In genomic region chr4:10983274-10983673, GRCh38 we compare ENCODE assay signal across 11 cellular contexts.
DNase-seq lines count a peak whose midpoint lies in the region; ATAC-seq and TF ChIP-seq lines count a peak whose summit lies in the region.
"Had no signal": no experiment of that assay in that cellular context is flagged by ENCODE, and none has a peak within 500 bp of the region (broad histone marks: within the 10 kb centered on the region; RNA-seq: fewer than 3 reads in every experiment).

No MANE protein-coding gene starts in this region.

- H3K9ac ChIP-seq in MM.1S (ENCODE audit: low read length), result peak overlapping the region; percentile 29

- peaks cover 0 to 3% (median 0%) of the 10 kb centered on the region in 6 donors for H3K9me3 Mint-ChIP-seq in immature natural killer cell
- H3K9me3 Mint-ChIP-seq: neural crest cell; T-helper 2 cell treated with Interferon-gamma antibody and Interleukin-4, amounts not matched to agents 5 μg/mL and 100 μg/mL, for 36 hours had no signal

- no peaks in the 10 kb centered on the region for H3K9me3 ChIP-seq in MM.1S (replicated peaks; ENCODE audit: insufficient read depth, low read length)
- no peaks in the 10 kb centered on the region for H3K9me3 ChIP-seq in lower lobe of right lung
- H3K9me3 ChIP-seq: testis had no signal

- H3K4me1 Mint-ChIP-seq in immature natural killer cell, result peaks cover 8 to 19% of the 10 kb centered on the region in 2 donors

- DNase-seq in MM.1S (peak; percentile 98), immature natural killer cell (peak in 2 of 3 donors; percentile 1 to 2), lower lobe of right lung (no peak)
- DNase-seq: activated effector memory CD4-positive, alpha-beta T cell treated with Interleukin-2 at 50 U/mL for 16 hours; testis had no signal

- H3K27me3 ChIP-seq in MM.1S (replicated peaks; ENCODE audit: insufficient read depth, low read length), result no peaks in the 10 kb centered on the region
- H3K27me3 ChIP-seq in lower lobe of right lung (ENCODE audit: low read depth), result no peaks in the 10 kb centered on the region
- H3K27me3 ChIP-seq: testis had no signal

- H2AFZ ChIP-seq in MM.1S (ENCODE audit: low read length), result peak overlapping the region; percentile 31

- H3K9me2 ChIP-seq in MM.1S (replicated peaks; ENCODE audit: insufficient read depth, low read length), result no peaks in the 10 kb centered on the region

- no peaks in the 10 kb centered on the region for H3K79me2 ChIP-seq in MM.1S (ENCODE audit: low read length)

- no peak overlapping the region for H3K27ac Mint-ChIP-seq in immature natural killer cell
- H3K27ac Mint-ChIP-seq: T-helper 2 cell treated with Interferon-gamma antibody and Interleukin-4, amounts not matched to agents 5 μg/mL and 100 μg/mL, for 36 hours had no signal

- TF ChIP-seq CTCF in MM.1S (IDR thresholded peaks at IDR 0.05; ENCODE audit: low read length) (peak; percentile 18; the same call in 1 of the 2 replicates), lower lobe of right lung (IDR thresholded peaks at IDR 0.05) (no peak)

- ATAC-seq in GM18502 (IDR thresholded peaks at IDR 0.05; ENCODE audit: poor library complexity, unreplicated experiment) (peak; percentile 81), GM21515 (IDR thresholded peaks at IDR 0.05; ENCODE audit: unreplicated experiment) (peak; percentile 68), GM19035 (IDR thresholded peaks at IDR 0.05; ENCODE audit: unreplicated experiment) (no peak), GM21825 (IDR thresholded peaks at IDR 0.05; ENCODE audit: unreplicated experiment) (no peak), lower lobe of right lung (no peak)

- H3K4me3 ChIP-seq in MM.1S (ENCODE audit: low read length) (no peak overlapping the region), lower lobe of right lung (no peak overlapping the region)
- H3K4me3 ChIP-seq: testis had no signal

- H3K4me3 Mint-ChIP-seq in immature natural killer cell, result no peak overlapping the region
- H3K4me3 Mint-ChIP-seq: neural crest cell; T-helper 2 cell treated with Interferon-gamma antibody and Interleukin-4, amounts not matched to agents 5 μg/mL and 100 μg/mL, for 36 hours had no signal

- peak overlapping the region; percentile 16 for H3K4me2 ChIP-seq in MM.1S (ENCODE audit: low read depth, low read length)

- peaks cover 13% of the 10 kb centered on the region for H3F3A ChIP-seq in MM.1S (ENCODE audit: insufficient read depth, low read length)

- H3K27me3 Mint-ChIP-seq in immature natural killer cell (ENCODE audit: low read depth in 3 of 3), result peaks cover 0 to 2% (median 1%) of the 10 kb centered on the region in 3 donors

- H4K20me1 ChIP-seq in MM.1S (ENCODE audit: insufficient read depth, low read length), result no peaks in the 10 kb centered on the region

- H3K27ac ChIP-seq in MM.1S (ENCODE audit: low read length) (peak overlapping the region; percentile 86), lower lobe of right lung (no peak overlapping the region)
- H3K27ac ChIP-seq: testis had no signal

- H3K36me3 ChIP-seq in MM.1S (replicated peaks; ENCODE audit: insufficient read depth, low read length), result no peaks in the 10 kb centered on the region
- no peaks in the 10 kb centered on the region for H3K36me3 ChIP-seq in lower lobe of right lung

- H3K4me1 ChIP-seq in MM.1S (ENCODE audit: low read length), result peaks cover 31% of the 10 kb centered on the region
- no peaks in the 10 kb centered on the region for H3K4me1 ChIP-seq in lower lobe of right lung
- H3K4me1 ChIP-seq: testis had no signal

- intact Hi-C loops in lower lobe of right lung (cut with DNase I), result no loop called here

- H3K36me3 Mint-ChIP-seq in immature natural killer cell, result no peaks in the 10 kb centered on the region

Comparison
In these comparisons a context has a peak if more than half of its experiments do, and no peak if none do; other contexts are left out.
1. ATAC-seq: peak in GM18502 (single experiment) and GM21515 (single experiment); none in GM19035 (single experiment), GM21825 (single experiment) and lower lobe of right lung (0 of 2).